In the genomic region with DNA sequence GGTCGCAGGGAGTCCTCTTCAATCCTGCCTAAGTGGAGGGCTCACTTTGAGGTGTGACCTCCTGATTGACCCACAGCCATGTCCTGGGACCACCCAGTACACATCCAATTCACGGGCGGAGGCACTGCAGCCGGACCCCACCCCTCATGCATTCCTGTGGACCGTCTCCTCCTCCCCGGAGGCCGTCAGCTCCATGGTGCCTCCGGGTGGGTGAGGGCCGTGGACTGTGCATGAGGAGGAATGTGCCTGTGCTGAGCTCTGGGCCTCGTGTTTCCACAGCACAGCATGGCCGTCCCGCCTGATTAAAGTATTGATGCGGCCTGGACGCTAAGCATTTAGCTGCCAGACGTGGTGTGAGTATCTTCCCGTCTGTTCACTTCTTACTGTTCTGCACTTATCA, we compare ENCODE assay signal across 1 cellular context.
A peak's percentile ranks its signal among the peaks of the same experiment; 100 is the strongest.
TF ChIP-seq lines count a peak whose summit lies in the region.

No MANE protein-coding gene starts in this region.

TF ChIP-seq in H1, 55 proteins besides CTCF, POLR2A, EP300 and RAD21:
- TF ChIP-seq, protein P1, sequence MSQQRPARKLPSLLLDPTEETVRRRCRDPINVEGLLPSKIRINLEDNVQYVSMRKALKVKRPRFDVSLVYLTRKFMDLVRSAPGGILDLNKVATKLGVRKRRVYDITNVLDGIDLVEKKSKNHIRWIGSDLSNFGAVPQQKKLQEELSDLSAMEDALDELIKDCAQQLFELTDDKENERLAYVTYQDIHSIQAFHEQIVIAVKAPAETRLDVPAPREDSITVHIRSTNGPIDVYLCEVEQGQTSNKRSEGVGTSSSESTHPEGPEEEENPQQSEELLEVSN (IDR thresholded peaks at IDR 0.05) = 0 out of 2 replicates have a peak, but pooled peaks have one; percentile 21
- TF ChIP-seq POU5F1 (IDR thresholded peaks at IDR 0.05; ENCODE audit: low read depth, low read length) = no peak
